ENCODE assay signal across 8 cellular contexts in the genomic region with DNA sequence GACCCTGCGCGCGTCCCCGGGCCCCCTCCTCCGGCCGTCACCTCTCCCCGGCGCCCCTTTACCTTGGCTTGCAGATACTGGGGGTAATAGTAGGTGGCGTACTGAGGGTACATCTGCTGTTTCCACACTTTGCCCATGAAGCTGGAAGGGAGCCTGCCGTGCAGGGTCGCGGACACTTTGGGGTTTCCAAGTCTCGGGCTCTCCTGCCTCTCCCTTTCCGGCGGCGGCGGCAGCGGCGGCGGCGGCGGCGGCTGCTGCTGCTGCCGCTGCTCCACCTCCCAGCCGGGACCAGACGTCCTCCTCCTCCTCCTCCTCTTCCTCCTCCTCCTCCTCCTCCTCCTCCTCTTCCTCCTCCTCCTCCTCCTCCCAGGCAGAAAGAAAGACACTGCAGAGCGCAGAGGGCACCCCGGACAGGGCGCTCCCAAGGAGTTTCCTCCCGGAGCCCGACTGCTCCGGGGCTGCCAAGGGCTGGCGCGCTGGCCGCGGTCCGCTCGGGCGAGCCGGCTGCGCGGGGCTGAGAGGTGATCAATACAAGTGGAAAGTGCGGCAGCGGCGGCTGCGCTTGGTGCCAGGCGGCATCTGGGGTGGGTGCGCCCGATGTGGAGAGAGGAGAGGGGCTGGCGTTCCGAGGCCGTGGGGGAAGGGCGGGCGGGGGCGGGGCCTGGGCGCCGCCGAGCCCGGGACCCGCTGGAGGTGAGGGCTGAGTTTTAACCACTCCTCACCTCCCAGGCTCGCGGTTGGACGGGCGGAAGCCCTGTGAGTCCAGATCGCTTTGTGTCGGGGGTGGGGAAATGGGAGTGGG. TPM values are rescaled to one million over a fixed set of nuclear protein-coding genes. Genes with fewer than 3 reads are reported as not detected.
DNase-seq lines count a peak whose midpoint lies in the region; ATAC-seq and TF ChIP-seq lines count a peak whose summit lies in the region.

A gene with protein sequence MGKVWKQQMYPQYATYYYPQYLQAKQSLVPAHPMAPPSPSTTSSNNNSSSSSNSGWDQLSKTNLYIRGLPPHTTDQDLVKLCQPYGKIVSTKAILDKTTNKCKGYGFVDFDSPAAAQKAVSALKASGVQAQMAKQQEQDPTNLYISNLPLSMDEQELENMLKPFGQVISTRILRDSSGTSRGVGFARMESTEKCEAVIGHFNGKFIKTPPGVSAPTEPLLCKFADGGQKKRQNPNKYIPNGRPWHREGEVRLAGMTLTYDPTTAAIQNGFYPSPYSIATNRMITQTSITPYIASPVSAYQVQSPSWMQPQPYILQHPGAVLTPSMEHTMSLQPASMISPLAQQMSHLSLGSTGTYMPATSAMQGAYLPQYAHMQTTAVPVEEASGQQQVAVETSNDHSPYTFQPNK (minus strand): TSS at position 581 of the 802 bp plus-strand sequence. CDS start 444 bp downstream, at position 137.

- H3K27ac ChIP-seq in brain microvascular endothelial cell (peak within 1 kb of the TSS; percentile 90), iPS-18a (ENCODE audit: low read length) (peak within 1 kb of the TSS; percentile 65), skeletal muscle tissue (ENCODE audit: low read depth, low read length) (peak within 1 kb of the TSS; percentile 91)

- no peak for TF ChIP-seq CTCF in GM12865 (IDR thresholded peaks at IDR 0.05; ENCODE audit: insufficient read depth, low read depth, low read length, missing control alignments)
- no peak for TF ChIP-seq CTCF in brain microvascular endothelial cell (IDR thresholded peaks at IDR 0.05; ENCODE audit: low read depth, low read length, missing control alignments)

- in situ Hi-C loops in brain microvascular endothelial cell (cut with HindIII; ENCODE audit: low pct_ligation_motif_present, low sequenced_read_pairs): no loop called here

- H3K9me3 ChIP-seq in iPS-18a (ENCODE audit: control insufficient read depth, low read depth, low read length): no peaks in the 10 kb centered on the region
- no peaks in the 10 kb centered on the region for H3K9me3 ChIP-seq in skeletal muscle tissue (ENCODE audit: control insufficient read depth in 3 of 3, low read length in 3 of 3)

- H3K4me1 ChIP-seq in iPS-18a (ENCODE audit: control insufficient read depth, low read depth, low read length) (peaks cover 27% of the 10 kb centered on the region), skeletal muscle tissue (ENCODE audit: control insufficient read depth in 3 of 3, insufficient read depth in 3 of 3, low read length in 3 of 3) (peaks cover 3 to 13% (median 8%) of the 10 kb centered on the region in 3 donors)

- DNase-seq in GM12865 (ENCODE audit: low read depth): no peak
- DNase-seq in LHCN-M2 (ENCODE audit: low read depth): peak; percentile 57
- peak; percentile 51 for DNase-seq in T1000 (lab: John Stamatoyannopoulos, UW)
- peak; percentile 25 for DNase-seq in brain microvascular endothelial cell

- no peaks in the 10 kb centered on the region for H3K36me3 ChIP-seq in brain microvascular endothelial cell (replicated peaks)
- no peaks in the 10 kb centered on the region for H3K36me3 ChIP-seq in iPS-18a (ENCODE audit: control insufficient read depth, low read depth, low read length)
- H3K36me3 ChIP-seq in skeletal muscle tissue (ENCODE audit: control insufficient read depth in 3 of 3, insufficient read depth in 3 of 3, low read length in 3 of 3): no peaks in the 10 kb centered on the region

- no peaks in the 10 kb centered on the region for H3K27me3 ChIP-seq in brain microvascular endothelial cell (replicated peaks)
- peaks cover 4% of the 10 kb centered on the region for H3K27me3 ChIP-seq in iPS-18a (ENCODE audit: control insufficient read depth, insufficient read depth, low read length)
- H3K27me3 ChIP-seq in skeletal muscle tissue (ENCODE audit: control insufficient read depth in 3 of 3, insufficient read depth in 3 of 3, low read length in 3 of 3): no peaks in the 10 kb centered on the region

- H3K9ac ChIP-seq in iPS-18a (ENCODE audit: low read length): peak within 1 kb of the TSS; percentile 87
- peak within 1 kb of the TSS; percentile 81 to 94 (median 89) for H3K9ac ChIP-seq in skeletal muscle tissue (ENCODE audit: low read depth in 1 of 3, low read length in 3 of 3)

- H3K4me3 ChIP-seq in GM12865 (ENCODE audit: low read depth, low read length) (peak within 1 kb of the TSS; percentile 27; the same call in 1 of the 2 replicates), brain microvascular endothelial cell (ENCODE audit: low read depth, low read length) (peak within 1 kb of the TSS; percentile 82), iPS-18a (ENCODE audit: low read length) (peak within 1 kb of the TSS; percentile 95), skeletal muscle tissue (ENCODE audit: low read length in 3 of 3) (peak within 1 kb of the TSS; percentile 79 to 85 (median 84))

- ATAC-seq in HG03097 (IDR thresholded peaks at IDR 0.05; ENCODE audit: low FRiP score, unreplicated experiment) (no peak), HG03139 (IDR thresholded peaks at IDR 0.05; ENCODE audit: unreplicated experiment) (no peak)

RNA-seq across cellular contexts. Expression of the gene that starts here (rescaled TPM):
- total RNA-seq in LHCN-M2 (2014; rRNA removed) (101 and 118 TPM in 2 replicates), skeletal muscle tissue (48.0 TPM)
- 45.4 TPM for polyA plus RNA-seq in LHCN-M2 (2012)

Comparison
In these comparisons a context has a peak if more than half of its experiments do, and no peak if none do; other contexts are left out.
1. H3K4me3 ChIP-seq: peak in every context shown above with its lines; median percentile 95 in iPS-18a; 84 in skeletal muscle tissue; 82 in brain microvascular endothelial cell; 27 in GM12865.